Comparison of ENCODE assay signal across 9 cellular contexts in the genomic region with DNA sequence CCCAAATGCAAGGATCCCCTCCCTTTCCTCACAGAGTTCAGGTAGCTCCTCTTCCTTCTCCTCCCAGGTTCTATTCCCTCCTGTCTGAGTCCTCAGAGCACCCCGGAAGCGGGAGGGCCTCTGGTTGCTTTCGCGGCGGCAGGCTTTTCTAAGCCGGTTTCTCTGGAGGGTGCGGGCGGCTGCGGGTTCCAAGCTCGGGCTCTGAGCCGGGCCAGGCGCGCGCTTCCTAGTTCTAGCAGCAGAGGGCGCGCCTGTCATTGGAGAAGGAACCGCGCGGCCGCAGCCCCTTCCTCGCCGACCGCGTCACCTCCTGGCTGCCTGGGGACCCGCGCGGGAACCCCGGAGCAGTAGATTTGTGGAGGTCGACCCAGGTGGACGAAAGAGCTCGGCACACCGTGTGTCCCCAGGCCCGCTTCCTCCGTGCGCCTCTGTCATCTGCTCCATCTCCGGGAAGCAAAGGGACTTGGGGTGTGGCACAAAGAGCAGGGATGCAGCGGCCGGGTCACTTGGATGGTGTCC.
DNase-seq lines count a peak whose midpoint lies in the region; ATAC-seq and TF ChIP-seq lines count a peak whose summit lies in the region.
"Had no signal": no experiment of that assay in that cellular context is flagged by ENCODE, and none has a peak within 500 bp of the region (broad histone marks: within the 10 kb centered on the region; RNA-seq: fewer than 3 reads in every experiment).

No MANE protein-coding gene starts in this region.

- no peak overlapping the region for H3K27ac ChIP-seq in osteoblast (ENCODE audit: low read depth, low read length)

- ATAC-seq in GM19395 (IDR thresholded peaks at IDR 0.05; ENCODE audit: unreplicated experiment) (peak; percentile 66), GM18909 (IDR thresholded peaks at IDR 0.05; ENCODE audit: poor library complexity, unreplicated experiment) (no peak), HG02840 (IDR thresholded peaks at IDR 0.05; ENCODE audit: low FRiP score, unreplicated experiment) (no peak)

- H3K4me3 ChIP-seq in NB4 (ENCODE audit: low read depth, low read length): no peak overlapping the region
- no peak overlapping the region for H3K4me3 ChIP-seq in WI38 (ENCODE audit: low read depth, low read length)
- H3K4me3 ChIP-seq in foreskin fibroblast (ENCODE audit: low read depth in 1 of 2, low read length in 2 of 2): peak overlapping the region in 1 of 2 donors; percentile 29
- H3K4me3 ChIP-seq in osteoblast (ENCODE audit: insufficient read depth, low read length): no peak overlapping the region

- no peak for TF ChIP-seq POLR2A in NB4 (IDR thresholded peaks at IDR 0.05; ENCODE audit: extremely low read depth, insufficient read length)

- no peaks in the 10 kb centered on the region for H4K20me1 ChIP-seq in osteoblast (ENCODE audit: insufficient read depth, low read length)

- H3K36me3 ChIP-seq in osteoblast (ENCODE audit: insufficient read depth, low read length): no peaks in the 10 kb centered on the region

- H2AFZ ChIP-seq in osteoblast (ENCODE audit: low read length): peak overlapping the region; percentile 47

- H3K4me2 ChIP-seq in osteoblast (ENCODE audit: insufficient read depth, low read length): peak overlapping the region; percentile 67

- in situ Hi-C loops in Caki2 (cut with HindIII; ENCODE audit: low pct_unique_long_range_greater_than_20kb, low sequenced_read_pairs): no loop called here

- peak; percentile 58 for DNase-seq in Caki2 (ENCODE audit: low read depth)
- peak; percentile 67 for DNase-seq in NB4 (ENCODE audit: low read depth)
- peak; percentile 17 to 65 for DNase-seq in foreskin fibroblast
- DNase-seq in osteoblast (ENCODE audit: insufficient read length, low spot score, missing footprints): peak; percentile 90
- DNase-seq: activated B cell treated with CpG ODN at 0.5 μM for 24 hours had no signal

- no peaks in the 10 kb centered on the region for H3K79me2 ChIP-seq in osteoblast (ENCODE audit: insufficient read depth, low read length)

- no peaks in the 10 kb centered on the region for H3K4me1 ChIP-seq in osteoblast (ENCODE audit: insufficient read depth, low read length)

- no peaks in the 10 kb centered on the region for H3K9me3 ChIP-seq in osteoblast (ENCODE audit: low read depth, low read length)

- H3K27me3 ChIP-seq in osteoblast (ENCODE audit: insufficient read depth, low read length): peaks cover 35% of the 10 kb centered on the region

- TF ChIP-seq CTCF in NB4 (IDR thresholded peaks at IDR 0.05; ENCODE audit: low read depth, low read length): peak; percentile 82
- peak; percentile 86 for TF ChIP-seq CTCF in WI38 (IDR thresholded peaks at IDR 0.05; ENCODE audit: low read depth, low read length)
- TF ChIP-seq CTCF in foreskin fibroblast (IDR thresholded peaks at IDR 0.05; ENCODE audit: low read depth, low read length): peak; percentile 86
- peak; percentile 72 for TF ChIP-seq CTCF in osteoblast (IDR thresholded peaks at IDR 0.05; ENCODE audit: extremely low read depth, low read depth, low read length)
